Comparison of ENCODE assay signal across 17 cellular contexts in the genomic region with DNA sequence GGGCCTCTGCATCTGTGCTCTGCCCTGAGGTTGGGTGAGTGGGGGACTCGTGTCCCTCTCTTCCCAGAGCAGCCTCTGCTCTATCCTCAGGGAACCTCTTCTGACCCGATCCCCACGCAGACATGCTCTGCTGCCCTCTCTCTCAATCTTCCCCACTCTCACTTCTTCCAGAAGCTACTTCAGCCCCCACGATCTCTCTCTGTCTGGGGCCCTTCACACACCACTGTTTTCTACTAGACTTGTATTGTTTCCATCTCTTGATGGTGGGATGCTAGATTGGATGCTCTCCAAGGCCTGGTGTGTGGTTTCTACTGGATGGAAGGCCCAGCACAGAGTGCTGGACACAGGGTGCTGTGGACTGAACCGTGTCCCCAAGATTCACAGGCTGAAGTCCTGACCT. TPM values are rescaled to one million over a fixed set of nuclear protein-coding genes. Genes with fewer than 3 reads are reported as not detected.
DNase-seq lines count a peak whose midpoint lies in the region; ATAC-seq and TF ChIP-seq lines count a peak whose summit lies in the region.
"Had no signal": no experiment of that assay in that cellular context is flagged by ENCODE, and none has a peak within 500 bp of the region (broad histone marks: within the 10 kb centered on the region; RNA-seq: fewer than 3 reads in every experiment).

No MANE protein-coding gene starts in this region.

- no peak overlapping the region for H3K4me2 ChIP-seq in BLaER1

- H3K4me1 ChIP-seq in BLaER1 (peaks cover 53% of the 10 kb centered on the region), endodermal cell (ENCODE audit: control insufficient read depth, insufficient read depth, low read length) (no peaks in the 10 kb centered on the region)
- H3K4me1 ChIP-seq: BE2C, HAP-1 had no signal

- DNase-seq in endodermal cell = peak; percentile 25
- DNase-seq in stimulated activated effector memory CD8-positive, alpha-beta T cell treated with anti-CD3 and anti-CD28 coated beads, Interleukin-12 subunit alpha, Interleukin-12 subunit beta, amount 100 ng/mL, for 72 hours (ENCODE audit: low spot score in 2 of 2) = no peak
- no peak for DNase-seq in cardiac septum (ENCODE audit: low spot score)
- no peak for DNase-seq in iPS-NIHi11 (ENCODE audit: low spot score)
- DNase-seq in dedifferentiated amniotic fluid mesenchymal stem cell (ENCODE audit: extremely low spot score) = no peak
- DNase-seq: BE2C; CD4-positive, alpha-beta memory T cell; DMS153; DMS79; GDM1; GM23248 had no signal

- H3K36me3 Mint-ChIP-seq in endodermal cell (ENCODE audit: low read depth) (peaks cover 25% of the 10 kb centered on the region), nephron (ENCODE audit: low read depth) (peaks cover 40% of the 10 kb centered on the region)
- no peaks in the 10 kb centered on the region for H3K36me3 Mint-ChIP-seq in stimulated activated effector memory CD8-positive, alpha-beta T cell treated with anti-CD3 and anti-CD28 coated beads, Interleukin-12 subunit alpha, Interleukin-12 subunit beta, amount 100 ng/mL, for 72 hours

- H4K20me1 ChIP-seq in BLaER1 = no peaks in the 10 kb centered on the region

- no peaks in the 10 kb centered on the region for H3K27me3 ChIP-seq in BLaER1
- H3K27me3 ChIP-seq in endodermal cell (ENCODE audit: control insufficient read depth, insufficient read depth, low read length, poor library complexity, severe bottlenecking) = no peaks in the 10 kb centered on the region
- H3K27me3 ChIP-seq: BE2C had no signal

- no peaks in the 10 kb centered on the region for H3K4me1 Mint-ChIP-seq in endodermal cell
- peaks cover 11% of the 10 kb centered on the region for H3K4me1 Mint-ChIP-seq in nephron
- peaks cover 34% of the 10 kb centered on the region for H3K4me1 Mint-ChIP-seq in stimulated activated effector memory CD8-positive, alpha-beta T cell treated with anti-CD3 and anti-CD28 coated beads, Interleukin-12 subunit alpha, Interleukin-12 subunit beta, amount 100 ng/mL, for 72 hours

- peak overlapping the region; percentile 86 for H3K27ac ChIP-seq in BLaER1
- H3K27ac ChIP-seq in endodermal cell (ENCODE audit: low read depth, low read length) = no peak overlapping the region
- H3K27ac ChIP-seq: C4-2B, GM23248, HL-60 had no signal

- intact Hi-C loops in cardiac septum (cut with DNase I) = no loop called here

- H3K36me3 ChIP-seq in BLaER1 (peaks cover 43% of the 10 kb centered on the region), endodermal cell (ENCODE audit: control insufficient read depth, insufficient read depth, low read length) (peaks cover 2% of the 10 kb centered on the region)
- H3K36me3 ChIP-seq: BE2C, HAP-1 had no signal

- H3K27me3 Mint-ChIP-seq in endodermal cell (ENCODE audit: insufficient read depth) (no peaks in the 10 kb centered on the region), nephron (ENCODE audit: low read depth) (no peaks in the 10 kb centered on the region)
- H3K27me3 Mint-ChIP-seq: CD4-positive, alpha-beta memory T cell had no signal

- 88 to 95% methylated on average over 3 to 5 of the region's 5 CpGs for WGBS in endodermal cell (ENCODE audit: insufficient coverage in 1 of 2, insufficient read length in 1 of 2), 2 experiments

- peak overlapping the region; percentile 44 for H3K27ac Mint-ChIP-seq in endodermal cell
- H3K27ac Mint-ChIP-seq in nephron = peak overlapping the region in 2 of 3 experiments; percentile 25 to 40
- peak overlapping the region; percentile 5 for H3K27ac Mint-ChIP-seq in stimulated activated effector memory CD8-positive, alpha-beta T cell treated with anti-CD3 and anti-CD28 coated beads, Interleukin-12 subunit alpha, Interleukin-12 subunit beta, amount 100 ng/mL, for 72 hours

- no peak for ATAC-seq in stimulated activated effector memory CD8-positive, alpha-beta T cell treated with anti-CD3 and anti-CD28 coated beads, Interleukin-12 subunit alpha, Interleukin-12 subunit beta, amount 100 ng/mL, for 72 hours

- no peak overlapping the region for H3K4me3 Mint-ChIP-seq in endodermal cell
- no peak overlapping the region for H3K4me3 Mint-ChIP-seq in nephron
- no peak overlapping the region for H3K4me3 Mint-ChIP-seq in stimulated activated effector memory CD8-positive, alpha-beta T cell treated with anti-CD3 and anti-CD28 coated beads, Interleukin-12 subunit alpha, Interleukin-12 subunit beta, amount 100 ng/mL, for 72 hours
- H3K4me3 Mint-ChIP-seq: CD4-positive, alpha-beta memory T cell had no signal

- H3K4me3 ChIP-seq in BLaER1 = no peak overlapping the region
- no peak overlapping the region for H3K4me3 ChIP-seq in endodermal cell (ENCODE audit: low read length)
- H3K4me3 ChIP-seq: GM23248, HAP-1 had no signal

- TF ChIP-seq CTCF in endodermal cell (conservative IDR thresholded peaks at IDR 0.05) = no peak
- no peak for TF ChIP-seq CTCF in nephron (IDR thresholded peaks at IDR 0.05; ENCODE audit: unreplicated experiment in 3 of 3)

- H3K9me3 ChIP-seq in BLaER1 = peaks cover 54% of the 10 kb centered on the region
- H3K9me3 ChIP-seq in endodermal cell (ENCODE audit: control insufficient read depth, low read length) = peaks cover 16% of the 10 kb centered on the region
- H3K9me3 ChIP-seq: BE2C, HAP-1 had no signal

- H3K9me3 Mint-ChIP-seq in endodermal cell (peaks cover 20% of the 10 kb centered on the region), nephron (peaks cover 25% of the 10 kb centered on the region)
- peaks cover 8% of the 10 kb centered on the region for H3K9me3 Mint-ChIP-seq in stimulated activated effector memory CD8-positive, alpha-beta T cell treated with anti-CD3 and anti-CD28 coated beads, Interleukin-12 subunit alpha, Interleukin-12 subunit beta, amount 100 ng/mL, for 72 hours

- no peak overlapping the region for H3K9ac ChIP-seq in BLaER1
- no peak overlapping the region for H3K9ac ChIP-seq in endodermal cell (ENCODE audit: extremely low read depth, low read length, poor library complexity, severe bottlenecking)
- H3K9ac ChIP-seq: GM23248 had no signal

RNA-seq across cellular contexts. Expression of gene MGMT, which starts 10.0 kb away (rescaled TPM):
- 10 to 100 TPM; 28.6 to 33.7 TPM for total RNA-seq in endodermal cell
- 16.4 TPM for polyA plus RNA-seq in endodermal cell (2013, experiment 1 of 2)
- 15.1 TPM for polyA plus RNA-seq in endodermal cell (2013, experiment 2 of 2)
- total RNA-seq in cardiac septum = 11.4 TPM
- total RNA-seq: A172 had no signal
